Comparison of ENCODE assay signal across 11 cellular contexts in genomic region chr10:22723343-22723779, GRCh38. TPM values are rescaled to one million over a fixed set of nuclear protein-coding genes. Genes with fewer than 3 reads are reported as not detected.
DNase-seq lines count a peak whose midpoint lies in the region; ATAC-seq and TF ChIP-seq lines count a peak whose summit lies in the region.
"Had no signal": no experiment of that assay in that cellular context is flagged by ENCODE, and none has a peak within 500 bp of the region (broad histone marks: within the 10 kb centered on the region; RNA-seq: fewer than 3 reads in every experiment).

No MANE protein-coding gene starts in this region.

- H3K4me3 Mint-ChIP-seq in activated CD4-positive, alpha-beta T cell treated with anti-CD3 and anti-CD28 coated beads for 36 hours = no peak overlapping the region
- peak overlapping the region; percentile 81 for H3K4me3 Mint-ChIP-seq in stimulated activated memory B cell treated with anti-CD40 and anti-IgM and Interleukin-4, amounts not matched to agents 10 μg/mL and 1 μg/mL and 100 μg/mL, for 72 hours

- no peaks in the 10 kb centered on the region for H3K9me3 Mint-ChIP-seq in activated CD4-positive, alpha-beta T cell treated with anti-CD3 and anti-CD28 coated beads for 36 hours (ENCODE audit: low read depth)
- H3K9me3 Mint-ChIP-seq in stimulated activated memory B cell treated with anti-CD40 and anti-IgM and Interleukin-4, amounts not matched to agents 10 μg/mL and 1 μg/mL and 100 μg/mL, for 72 hours = no peaks in the 10 kb centered on the region

- peak overlapping the region; percentile 33 for H3K27ac Mint-ChIP-seq in activated CD4-positive, alpha-beta T cell treated with anti-CD3 and anti-CD28 coated beads for 36 hours
- H3K27ac Mint-ChIP-seq in stimulated activated memory B cell treated with anti-CD40 and anti-IgM and Interleukin-4, amounts not matched to agents 10 μg/mL and 1 μg/mL and 100 μg/mL, for 72 hours = peak overlapping the region; percentile 93

- H3K4me3 ChIP-seq in psoas muscle = no peak overlapping the region
- H3K4me3 ChIP-seq: SK-N-MC, thyroid gland had no signal

- POLR2A ChIA-PET in activated CD4-positive, alpha-beta T cell treated with anti-CD3 and anti-CD28 coated beads for 36 hours (lab: Charles Lee) = no interaction called here

- ATAC-seq in activated CD4-positive, alpha-beta T cell treated with anti-CD3 and anti-CD28 coated beads for 36 hours = no peak
- peak; percentile 81 for ATAC-seq in HG02678 (IDR thresholded peaks at IDR 0.05; ENCODE audit: unreplicated experiment)
- peak; percentile 93 for ATAC-seq in stimulated activated memory B cell treated with anti-CD40 and anti-IgM and Interleukin-4, amounts not matched to agents 10 μg/mL and 1 μg/mL and 100 μg/mL, for 72 hours
- ATAC-seq in foreskin keratinocyte = no peak
- no peak for ATAC-seq in psoas muscle

- intact Hi-C loops in activated CD4-positive, alpha-beta T cell treated with anti-CD3 and anti-CD28 coated beads for 36 hours (cut with DNase I, micrococcal nuclease) = no loop called here
- intact Hi-C loops in psoas muscle (cut with DNase I) = no loop called here

- WGBS in psoas muscle, 3 donors = 71 to 77% (median 75%) methylated on average over 5 of the region's 5 CpGs

- no peaks in the 10 kb centered on the region for H3K9me3 ChIP-seq in psoas muscle
- H3K9me3 ChIP-seq: thyroid gland had no signal

- CTCF ChIA-PET in activated CD4-positive, alpha-beta T cell treated with anti-CD3 and anti-CD28 coated beads for 36 hours (lab: Charles Lee) = interaction anchor here (0.6 to 1.6 kb wide), 3 partner anchors 9 to 138 kb away, joined by 3 to 7 read pairs (median 3); no protein-coding TSS in a partner anchor

- no peaks in the 10 kb centered on the region for H3K27me3 Mint-ChIP-seq in activated CD4-positive, alpha-beta T cell treated with anti-CD3 and anti-CD28 coated beads for 36 hours
- H3K27me3 Mint-ChIP-seq in stimulated activated memory B cell treated with anti-CD40 and anti-IgM and Interleukin-4, amounts not matched to agents 10 μg/mL and 1 μg/mL and 100 μg/mL, for 72 hours = no peaks in the 10 kb centered on the region

- H3K4me1 ChIP-seq in foreskin keratinocyte = no peaks in the 10 kb centered on the region
- no peaks in the 10 kb centered on the region for H3K4me1 ChIP-seq in psoas muscle
- H3K4me1 ChIP-seq: thyroid gland had no signal

- H3K4me1 Mint-ChIP-seq in activated CD4-positive, alpha-beta T cell treated with anti-CD3 and anti-CD28 coated beads for 36 hours = peaks cover 21% of the 10 kb centered on the region
- H3K4me1 Mint-ChIP-seq in stimulated activated memory B cell treated with anti-CD40 and anti-IgM and Interleukin-4, amounts not matched to agents 10 μg/mL and 1 μg/mL and 100 μg/mL, for 72 hours = peaks cover 62% of the 10 kb centered on the region

- H3K36me3 ChIP-seq in psoas muscle (ENCODE audit: insufficient read depth in 1 of 2, low read depth in 1 of 2) = no peaks in the 10 kb centered on the region
- H3K36me3 ChIP-seq: thyroid gland had no signal

- TF ChIP-seq CTCF in foreskin keratinocyte (conservative IDR thresholded peaks at IDR 0.05) = no peak
- no peak for TF ChIP-seq CTCF in psoas muscle (IDR thresholded peaks at IDR 0.05)

- no peak for DNase-seq in activated CD4-positive, alpha-beta T cell treated with anti-CD3 and anti-CD28 coated beads for 36 hours
- no peak for DNase-seq in activated CD4-positive, alpha-beta T cell treated with anti-CD3 and anti-CD28 coated beads, Interleukin-2, amount 50 U/mL, for 1 hour
- peak; percentile 74 for DNase-seq in Kasumi-1 (lab: John Stamatoyannopoulos, UW)
- DNase-seq in foreskin keratinocyte = no peak
- DNase-seq in NCI-H2171 (lab: John Stamatoyannopoulos, UW) = no peak
- DNase-seq in psoas muscle = no peak
- DNase-seq: right cardiac atrium, thyroid gland had no signal

- H3K27me3 ChIP-seq in foreskin keratinocyte (peaks cover 8% of the 10 kb centered on the region), psoas muscle (ENCODE audit: insufficient read depth in 3 of 3, low read length in 2 of 3) (peaks cover 0 to 2% (median 0%) of the 10 kb centered on the region in 3 donors)
- H3K27me3 ChIP-seq: thyroid gland had no signal

- H3K36me3 Mint-ChIP-seq in activated CD4-positive, alpha-beta T cell treated with anti-CD3 and anti-CD28 coated beads for 36 hours (ENCODE audit: low read depth) = no peaks in the 10 kb centered on the region
- no peaks in the 10 kb centered on the region for H3K36me3 Mint-ChIP-seq in stimulated activated memory B cell treated with anti-CD40 and anti-IgM and Interleukin-4, amounts not matched to agents 10 μg/mL and 1 μg/mL and 100 μg/mL, for 72 hours

- H3K27ac ChIP-seq in foreskin keratinocyte (no peak overlapping the region), psoas muscle (no peak overlapping the region)
- H3K27ac ChIP-seq: SK-N-MC, thyroid gland had no signal

RNA-seq across cellular contexts. Expression of gene PIP4K2A, which starts 9.0 kb away (rescaled TPM):
- total RNA-seq in activated CD4-positive, alpha-beta T cell treated with anti-CD3 and anti-CD28 coated beads for 36 hours = 100 to 1,000 TPM; 105 to 108 TPM
- total RNA-seq in foreskin keratinocyte (15.1 and 16.0 TPM in 2 replicates), psoas muscle (1 to 10 TPM; 5.9 to 9.7 (median 8.0) TPM)
- polyA plus RNA-seq in foreskin keratinocyte (6.3 and 6.7 TPM in 2 replicates), psoas muscle (1 to 10 TPM; 2.3 to 7.6 (median 4.3) TPM)

Comparison
In these comparisons a context has a peak if more than half of its experiments do, and no peak if none do; other contexts are left out.
1. ATAC-seq: peak in HG02678 (single experiment) and stimulated activated memory B cell treated with anti-CD40 and anti-IgM and Interleukin-4, amounts not matched to agents 10 μg/mL and 1 μg/mL and 100 μg/mL, for 72 hours (single experiment); none in activated CD4-positive, alpha-beta T cell treated with anti-CD3 and anti-CD28 coated beads for 36 hours (single experiment), foreskin keratinocyte (single experiment) and psoas muscle (0 of 4).
2. DNase-seq: peak in Kasumi-1 (2 of 2); none in activated CD4-positive, alpha-beta T cell treated with anti-CD3 and anti-CD28 coated beads for 36 hours (single experiment), activated CD4-positive, alpha-beta T cell treated with anti-CD3 and anti-CD28 coated beads, Interleukin-2, amount 50 U/mL, for 1 hour (single experiment), foreskin keratinocyte (0 of 2), NCI-H2171 (single experiment) and psoas muscle (0 of 2).